In the genomic region with DNA sequence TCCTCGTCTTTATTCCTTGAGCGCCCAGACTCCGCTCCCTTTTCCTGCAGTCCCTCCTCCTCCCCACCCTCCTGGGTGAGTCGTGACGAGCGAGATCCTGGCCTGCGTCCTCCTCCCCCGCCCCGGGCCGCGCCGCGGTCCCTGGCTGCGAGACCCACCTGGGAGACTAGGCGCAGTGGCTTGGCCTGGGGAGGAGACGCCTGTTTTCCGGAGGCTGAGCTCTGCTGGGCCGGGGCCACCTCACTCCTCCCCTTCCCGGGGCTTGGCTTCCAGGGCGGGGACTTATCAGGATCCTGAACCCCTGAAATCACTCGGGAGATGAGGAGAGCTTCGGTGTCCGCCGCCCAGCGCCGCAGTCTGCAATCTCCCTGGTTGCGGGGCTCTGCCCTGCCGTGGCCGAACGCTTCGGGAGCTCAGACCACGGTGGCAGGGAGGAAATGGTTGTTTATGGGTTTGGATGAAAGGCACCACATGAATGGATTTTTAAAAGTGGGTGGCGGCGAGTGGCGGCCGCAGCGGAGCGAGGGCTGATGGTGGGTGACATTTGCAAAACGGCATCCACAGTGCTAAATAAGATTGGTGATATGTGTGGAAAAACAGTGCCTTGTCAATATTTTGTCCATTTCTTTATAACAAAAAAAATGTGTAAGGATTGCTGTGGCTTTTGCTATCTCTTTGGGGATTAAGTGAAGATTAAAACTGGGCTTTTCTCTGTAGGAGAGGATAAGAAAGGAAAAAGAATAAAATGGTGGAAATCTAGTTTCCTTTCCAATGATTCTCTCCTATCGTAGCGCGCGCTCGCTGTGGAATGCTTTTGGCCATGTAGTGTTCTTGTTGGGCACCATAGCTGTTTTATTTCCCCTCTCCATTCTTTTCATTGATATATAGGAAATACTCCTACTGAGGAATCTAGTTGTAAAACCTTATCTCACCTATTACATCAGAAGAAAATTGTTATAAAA, we compare ENCODE assay signal across 8 cellular contexts. TPM values are rescaled to one million over a fixed set of nuclear protein-coding genes. Genes with fewer than 3 reads are reported as not detected.
DNase-seq lines count a peak whose midpoint lies in the region; ATAC-seq and TF ChIP-seq lines count a peak whose summit lies in the region.

No MANE protein-coding gene starts in this region.

- H2BK120ac ChIP-seq in mesenchymal stem cell (ENCODE audit: low read depth, low read length), result no peak overlapping the region

- peaks cover 10% of the 10 kb centered on the region for H3K36me3 Mint-ChIP-seq in effector memory CD8-positive, alpha-beta T cell (ENCODE audit: insufficient read depth)
- H3K36me3 Mint-ChIP-seq in stimulated activated naive B cell treated with anti-CD40 and anti-IgM and Interleukin-4, amounts not matched to agents 10 μg/mL and 1 μg/mL and 100 μg/mL, for 72 hours, result no peaks in the 10 kb centered on the region

- no peak overlapping the region for H4K91ac ChIP-seq in mesenchymal stem cell (ENCODE audit: low read length)

- peak overlapping the region; percentile 90 for H3K4me2 ChIP-seq in mesenchymal stem cell (ENCODE audit: low read length, poor library complexity, severe bottlenecking)

- H3K9me3 Mint-ChIP-seq in effector memory CD8-positive, alpha-beta T cell, result no peaks in the 10 kb centered on the region
- no peaks in the 10 kb centered on the region for H3K9me3 Mint-ChIP-seq in stimulated activated naive B cell treated with anti-CD40 and anti-IgM and Interleukin-4, amounts not matched to agents 10 μg/mL and 1 μg/mL and 100 μg/mL, for 72 hours

- no peaks in the 10 kb centered on the region for H3K9me3 ChIP-seq in mesenchymal stem cell (ENCODE audit: control insufficient read depth, low read length)

- peaks cover 0 to 12% of the 10 kb centered on the region in 2 experiments for H3K27me3 ChIP-seq in mesenchymal stem cell (ENCODE audit: control insufficient read depth in 1 of 2, insufficient read depth in 1 of 2, low read length in 2 of 2)

- H3K18ac ChIP-seq in mesenchymal stem cell (ENCODE audit: low read depth in 1 of 2, low read length in 2 of 2), result peak overlapping the region; percentile 15 to 33

- TF ChIP-seq CTCF in GM10248 (IDR thresholded peaks at IDR 0.05; ENCODE audit: control extremely low read depth, extremely low read depth, low read depth, missing control alignments), result no peak

- peaks cover 7% of the 10 kb centered on the region for H3K4me1 ChIP-seq in mesenchymal stem cell (ENCODE audit: control insufficient read depth, insufficient read depth, low read depth, low read length)

- no peak overlapping the region for H2AFZ ChIP-seq in mesenchymal stem cell (ENCODE audit: low read depth, low read length)

- no peak for ATAC-seq in effector memory CD8-positive, alpha-beta T cell (replicated peaks)
- no peak for ATAC-seq in stimulated activated naive B cell treated with anti-CD40 and anti-IgM and Interleukin-4, amounts not matched to agents 10 μg/mL and 1 μg/mL and 100 μg/mL, for 72 hours (replicated peaks)

- no peak overlapping the region for H2BK12ac ChIP-seq in mesenchymal stem cell (ENCODE audit: low read length in 2 of 2)

- peaks cover 27 to 28% of the 10 kb centered on the region in 2 donors for H3K27me3 Mint-ChIP-seq in effector memory CD8-positive, alpha-beta T cell
- H3K27me3 Mint-ChIP-seq in stimulated activated naive B cell treated with anti-CD40 and anti-IgM and Interleukin-4, amounts not matched to agents 10 μg/mL and 1 μg/mL and 100 μg/mL, for 72 hours, result peaks cover 38 to 44% of the 10 kb centered on the region in 2 donors

- H3K4me1 Mint-ChIP-seq in effector memory CD8-positive, alpha-beta T cell (ENCODE audit: low read depth in 2 of 2), result peaks cover 18 to 29% of the 10 kb centered on the region in 2 donors
- peaks cover 17 to 21% of the 10 kb centered on the region in 2 donors for H3K4me1 Mint-ChIP-seq in stimulated activated naive B cell treated with anti-CD40 and anti-IgM and Interleukin-4, amounts not matched to agents 10 μg/mL and 1 μg/mL and 100 μg/mL, for 72 hours

- H3K36me3 ChIP-seq in mesenchymal stem cell (ENCODE audit: control insufficient read depth in 1 of 2, insufficient read depth in 2 of 2, low read depth in 1 of 2, low read length in 2 of 2), result no peaks in the 10 kb centered on the region

- WGBS in mesenchymal stem cell, result under 1% methylated on average over 39 of the region's 44 CpGs

- CTCF ChIA-PET in GM10248 (lab: Yijun Ruan, JAX), result no interaction called here

- H2BK15ac ChIP-seq in mesenchymal stem cell (ENCODE audit: low read depth, poor library complexity, severe bottlenecking), result peak overlapping the region; percentile 48

- peak overlapping the region; percentile 85 for H4K8ac ChIP-seq in mesenchymal stem cell (ENCODE audit: low read length)

- no peak overlapping the region for H3K23ac ChIP-seq in mesenchymal stem cell (ENCODE audit: low read length in 2 of 2)

- peak overlapping the region; percentile 94 for H3K9ac ChIP-seq in mesenchymal stem cell (ENCODE audit: low read length)

- POLR2A ChIA-PET in GM10248 (lab: Yijun Ruan, JAX), result no interaction called here

- H2AK5ac ChIP-seq in mesenchymal stem cell (ENCODE audit: low read length, severe bottlenecking), result no peak overlapping the region

- H2BK5ac ChIP-seq in mesenchymal stem cell (ENCODE audit: low read depth, low read length, poor library complexity, severe bottlenecking), result peak overlapping the region; percentile 24

- peak overlapping the region; percentile 57 for H3K27ac ChIP-seq in mesenchymal stem cell (ENCODE audit: low read length, poor library complexity, severe bottlenecking)

- H3K4me3 Mint-ChIP-seq in effector memory CD8-positive, alpha-beta T cell, result peak overlapping the region; percentile 92 to 98
- H3K4me3 Mint-ChIP-seq in stimulated activated naive B cell treated with anti-CD40 and anti-IgM and Interleukin-4, amounts not matched to agents 10 μg/mL and 1 μg/mL and 100 μg/mL, for 72 hours, result peak overlapping the region; percentile 54 to 63

- no peak overlapping the region for H3K4ac ChIP-seq in mesenchymal stem cell (ENCODE audit: low read depth in 1 of 2, low read length in 2 of 2)

- peak overlapping the region in 1 of 2 donors; percentile 77 for H3K27ac Mint-ChIP-seq in effector memory CD8-positive, alpha-beta T cell
- H3K27ac Mint-ChIP-seq in stimulated activated naive B cell treated with anti-CD40 and anti-IgM and Interleukin-4, amounts not matched to agents 10 μg/mL and 1 μg/mL and 100 μg/mL, for 72 hours, result no peak overlapping the region

- DNase-seq in DMS153 (lab: John Stamatoyannopoulos, UW) (peak; percentile 22), NCI-H146 treated with DMSO at 0.1 percent for 48 hours (lab: John Stamatoyannopoulos, UW; ENCODE audit: unreplicated experiment) (peak; percentile 30), mesenchymal stem cell (peak; percentile 71), GM19238 (ENCODE audit: insufficient read length, low spot score) (no peak), GM10248 (ENCODE audit: extremely low spot score) (no peak)
- DNase-seq in activated CD8-positive, alpha-beta memory T cell treated with anti-CD3 and anti-CD28 coated beads for 24 hours, result peak; percentile 74
- DNase-seq in effector memory CD8-positive, alpha-beta T cell, result peak; percentile 11 to 30 (median 24)
- no peak for DNase-seq in stimulated activated naive B cell treated with anti-CD40 and anti-IgM and Interleukin-4, amounts not matched to agents 10 μg/mL and 1 μg/mL and 100 μg/mL, for 72 hours

- H3K79me1 ChIP-seq in mesenchymal stem cell (replicated peaks; ENCODE audit: low read length, poor library complexity, severe bottlenecking), result peaks cover 8% of the 10 kb centered on the region

- no peak overlapping the region for H3K14ac ChIP-seq in mesenchymal stem cell (ENCODE audit: low read length in 2 of 2)

- peak overlapping the region; percentile 93 to 96 for H3K4me3 ChIP-seq in mesenchymal stem cell (ENCODE audit: insufficient read depth in 1 of 2, low read depth in 1 of 2, low read length in 2 of 2)

RNA-seq across cellular contexts. Expression of a gene that starts 1.2 kb away (rescaled TPM):
- 41.1 TPM for polyA plus RNA-seq in mesenchymal stem cell (2013, experiment 1 of 2)
- polyA plus RNA-seq in mesenchymal stem cell (2013, experiment 2 of 2), result 40.3 TPM

Comparison
In these comparisons a context has a peak if more than half of its experiments do, and no peak if none do; other contexts are left out.
1. DNase-seq: peak in DMS153 (single experiment), NCI-H146 treated with DMSO at 0.1 percent for 48 hours (single experiment), activated CD8-positive, alpha-beta memory T cell treated with anti-CD3 and anti-CD28 coated beads for 24 hours (single experiment), effector memory CD8-positive, alpha-beta T cell (3 of 3) and mesenchymal stem cell (single experiment); none in stimulated activated naive B cell treated with anti-CD40 and anti-IgM and Interleukin-4, amounts not matched to agents 10 μg/mL and 1 μg/mL and 100 μg/mL, for 72 hours (single experiment), GM19238 (single experiment) and GM10248 (single experiment).